ENCODE assay signal across 8 cellular contexts in the genomic region with DNA sequence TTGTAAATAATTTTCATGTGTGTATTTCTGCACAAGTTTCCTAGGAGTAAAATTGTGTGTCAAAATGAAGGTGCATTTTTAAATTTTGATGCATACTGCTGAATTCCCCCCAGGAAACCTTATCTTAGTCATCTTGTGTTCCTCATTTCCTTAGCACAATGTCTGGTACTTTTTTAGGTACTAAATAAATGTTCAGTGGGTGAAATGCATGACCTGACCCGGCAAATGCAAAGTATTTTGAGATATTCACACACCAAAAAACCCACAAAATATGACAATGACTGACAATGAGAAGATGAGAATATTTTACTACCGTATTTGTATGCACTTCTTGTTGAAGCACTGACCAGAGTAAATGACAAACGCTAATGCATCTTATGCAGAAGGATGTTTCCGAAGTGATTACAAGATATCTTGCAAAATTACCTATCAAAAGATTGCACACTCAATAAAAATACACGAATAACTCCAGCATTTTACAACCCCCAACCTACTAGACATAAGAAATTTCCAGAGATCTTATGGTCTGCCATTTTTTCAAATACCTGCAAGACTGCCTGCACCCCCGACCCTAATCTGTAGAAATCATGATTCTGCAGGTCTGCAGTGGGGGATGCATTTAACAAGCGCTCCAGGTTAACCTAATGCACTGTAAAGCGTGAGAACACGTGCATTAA. TPM values are rescaled to one million over a fixed set of nuclear protein-coding genes. Genes with fewer than 3 reads are reported as not detected.
A peak's percentile ranks its signal among the peaks of the same experiment; 100 is the strongest.
DNase-seq lines count a peak whose midpoint lies in the region; ATAC-seq and TF ChIP-seq lines count a peak whose summit lies in the region.

No MANE protein-coding gene starts in this region.

- intact Hi-C loops in OCI-LY7 (cut with micrococcal nuclease; ENCODE audit: unreplicated experiment): loop anchor here (5.0 kb wide), 1 partner anchor 225 kb away; no protein-coding TSS in a partner anchor
- intact Hi-C loops in sciatic nerve (cut with DNase I): no loop called here

- peaks cover 45% of the 10 kb centered on the region for H3K4me1 Mint-ChIP-seq in activated T-cell treated with anti-CD3 and anti-CD28 coated beads, Interleukin-2, amount 50 U/mL, for 4 hours (ENCODE audit: low read depth)
- H3K4me1 Mint-ChIP-seq in progenitor cell of endocrine pancreas (ENCODE audit: low read depth): peaks cover 33% of the 10 kb centered on the region

- no peak for DNase-seq in activated T-cell treated with anti-CD3 and anti-CD28 coated beads, Interleukin-2, amount 50 U/mL, for 4 hours
- DNase-seq in activated T-cell treated with anti-CD3 and anti-CD28 coated beads, Interleukin-2, amount 50 U/mL, for 48 hours: no peak
- peak; percentile 19 for DNase-seq in OCI-LY7 (ENCODE audit: low spot score)
- DNase-seq in epithelial cell of proximal tubule (ENCODE audit: low read depth): no peak
- DNase-seq in progenitor cell of endocrine pancreas (ENCODE audit: low spot score, unreplicated experiment): no peak
- no peak for DNase-seq in NAMALWA (ENCODE audit: low spot score)
- no peak for DNase-seq in left lobe of liver (ENCODE audit: low spot score)
- DNase-seq in sciatic nerve (ENCODE audit: low spot score): no peak

- peak overlapping the region; percentile 89 for H3K27ac ChIP-seq in OCI-LY7 (ENCODE audit: low read depth, low read length, poor library complexity, severe bottlenecking)

- H3K4me2 ChIP-seq in OCI-LY7 (ENCODE audit: low read length): peak overlapping the region; percentile 87

- H2AFZ ChIP-seq in OCI-LY7 (ENCODE audit: low read length): peak overlapping the region; percentile 99

- H3K36me3 Mint-ChIP-seq in activated T-cell treated with anti-CD3 and anti-CD28 coated beads, Interleukin-2, amount 50 U/mL, for 4 hours (ENCODE audit: insufficient read depth): peaks cover 17% of the 10 kb centered on the region
- peaks cover 8% of the 10 kb centered on the region for H3K36me3 Mint-ChIP-seq in progenitor cell of endocrine pancreas (ENCODE audit: insufficient read depth)

- H4K20me1 ChIP-seq in OCI-LY7 (ENCODE audit: insufficient read depth, low read length): no peaks in the 10 kb centered on the region

- peaks cover 28% of the 10 kb centered on the region for H3K36me3 ChIP-seq in OCI-LY7 (ENCODE audit: insufficient read depth, low read length)

- TF ChIP-seq CTCF in OCI-LY7 (conservative IDR thresholded peaks at IDR 0.05; ENCODE audit: low read length): no peak
- TF ChIP-seq CTCF in epithelial cell of proximal tubule (conservative IDR thresholded peaks at IDR 0.05; ENCODE audit: low read depth, low read length): no peak
- TF ChIP-seq CTCF in progenitor cell of endocrine pancreas (IDR thresholded peaks at IDR 0.05; ENCODE audit: unreplicated experiment): no peak

- H3K4me3 Mint-ChIP-seq in activated T-cell treated with anti-CD3 and anti-CD28 coated beads, Interleukin-2, amount 50 U/mL, for 4 hours: peak overlapping the region; percentile 93
- peak overlapping the region; percentile 92 for H3K4me3 Mint-ChIP-seq in progenitor cell of endocrine pancreas (ENCODE audit: low read depth)

- no peak overlapping the region for H3K27ac Mint-ChIP-seq in progenitor cell of endocrine pancreas

- no peaks in the 10 kb centered on the region for H3K27me3 Mint-ChIP-seq in activated T-cell treated with anti-CD3 and anti-CD28 coated beads, Interleukin-2, amount 50 U/mL, for 4 hours (ENCODE audit: low read depth)
- H3K27me3 Mint-ChIP-seq in progenitor cell of endocrine pancreas: no peaks in the 10 kb centered on the region

- H3K9me3 Mint-ChIP-seq in activated T-cell treated with anti-CD3 and anti-CD28 coated beads, Interleukin-2, amount 50 U/mL, for 4 hours: no peaks in the 10 kb centered on the region
- no peaks in the 10 kb centered on the region for H3K9me3 Mint-ChIP-seq in progenitor cell of endocrine pancreas (ENCODE audit: low read depth)

- no TSS peak for BruUV-seq in OCI-LY7 (replicated peaks; lab: Mats Ljungman, UMichigan)

- peak in 1 of 2 donors; percentile 6 for ATAC-seq in activated T-cell treated with anti-CD3 and anti-CD28 coated beads, Interleukin-2, amount 50 U/mL, for 4 hours
- ATAC-seq in left lobe of liver: no peak
- no peak for ATAC-seq in sciatic nerve

- H3K4me3 ChIP-seq in OCI-LY7 (ENCODE audit: low read depth, low read length, poor library complexity, severe bottlenecking) (peak overlapping the region; percentile 92), epithelial cell of proximal tubule (ENCODE audit: low read depth, low read length) (peak overlapping the region; percentile 97)

- H3K9me3 ChIP-seq in OCI-LY7 (ENCODE audit: low read length): no peaks in the 10 kb centered on the region; the same call in 1 of the 2 replicates

- H3K9me2 ChIP-seq in OCI-LY7 (ENCODE audit: insufficient read depth, low read length): no peaks in the 10 kb centered on the region

- CTCF ChIA-PET in OCI-LY7 (lab: Charles Lee; ENCODE audit: unreplicated experiment): no interaction called here

- peaks cover 36% of the 10 kb centered on the region for H3K4me1 ChIP-seq in OCI-LY7 (ENCODE audit: insufficient read depth, low read length, poor library complexity, severe bottlenecking)

- POLR2A ChIA-PET in OCI-LY7 (lab: Charles Lee): interaction anchor here (0.7 to 1.0 kb wide), 2 partner anchors 15 to 33 kb away, joined by 3 to 4 read pairs; no protein-coding TSS in a partner anchor

- peaks cover 35% of the 10 kb centered on the region for H3K79me2 ChIP-seq in OCI-LY7 (ENCODE audit: insufficient read depth, low read depth, low read length)

RNA-seq across cellular contexts. Expression of a gene that starts 0.9 kb away (rescaled TPM):
- 10 to 100 TPM; 30.9 to 37.3 (median 32.5) TPM for total RNA-seq in activated T-cell treated with anti-CD3 and anti-CD28 coated beads, Interleukin-2, amount 50 U/mL, for 4 hours
- 21.8 and 32.4 TPM in 2 replicates for total RNA-seq in OCI-LY7 (2014; rRNA removed; shearing (Covaris generic))
- total RNA-seq in OCI-LY7 (2022) (45.1 and 46.1 TPM in 2 replicates), epithelial cell of proximal tubule (22.3 and 27.9 TPM in 2 replicates), progenitor cell of endocrine pancreas (41.3 and 44.7 TPM in 2 replicates), left lobe of liver (13.0 TPM), sciatic nerve (31.7 TPM)
